Comparison of ENCODE assay signal across 1 cellular context in genomic region chr12:84727964-84728363, GRCh38.
A peak's percentile ranks its signal among the peaks of the same experiment; 100 is the strongest.
TF ChIP-seq lines count a peak whose summit lies in the region.

No MANE protein-coding gene starts in this region.

TF ChIP-seq in SK-N-SH, 30 proteins besides CTCF, POLR2A, EP300 and RAD21 (continued from another document):
- TF ChIP-seq, protein P1, sequence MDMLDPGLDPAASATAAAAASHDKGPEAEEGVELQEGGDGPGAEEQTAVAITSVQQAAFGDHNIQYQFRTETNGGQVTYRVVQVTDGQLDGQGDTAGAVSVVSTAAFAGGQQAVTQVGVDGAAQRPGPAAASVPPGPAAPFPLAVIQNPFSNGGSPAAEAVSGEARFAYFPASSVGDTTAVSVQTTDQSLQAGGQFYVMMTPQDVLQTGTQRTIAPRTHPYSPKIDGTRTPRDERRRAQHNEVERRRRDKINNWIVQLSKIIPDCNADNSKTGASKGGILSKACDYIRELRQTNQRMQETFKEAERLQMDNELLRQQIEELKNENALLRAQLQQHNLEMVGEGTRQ (IDR thresholded peaks at IDR 0.05; ENCODE audit: borderline replicate concordance, low read depth, low read length), result no peak
- TF ChIP-seq TCF12 (IDR thresholded peaks at IDR 0.05), result 0 out of 2 replicates have a peak, but pooled peaks have one; percentile 26
